Comparison of ENCODE assay signal across 8 cellular contexts in genomic region chr20:53708129-53708968, GRCh38.
DNase-seq lines count a peak whose midpoint lies in the region; TF ChIP-seq lines count a peak whose summit lies in the region.

No MANE protein-coding gene starts in this region.

- H3K27me3 ChIP-seq in MG63: no peaks in the 10 kb centered on the region
- no peaks in the 10 kb centered on the region for H3K27me3 ChIP-seq in esophagus muscularis mucosa

- H3K9me3 Mint-ChIP-seq in activated naive CD4-positive, alpha-beta T cell treated with anti-CD3 and anti-CD28 coated beads, Interleukin-2, amount 10 ng/mL, durations not matched to agents 7 days and 5 days: no peaks in the 10 kb centered on the region
- no peaks in the 10 kb centered on the region for H3K9me3 Mint-ChIP-seq in nephron progenitor cell

- H3K4me3 ChIP-seq in MG63 (no peak overlapping the region), esophagus muscularis mucosa (no peak overlapping the region)

- H3K27ac Mint-ChIP-seq in activated naive CD4-positive, alpha-beta T cell treated with anti-CD3 and anti-CD28 coated beads, Interleukin-2, amount 10 ng/mL, durations not matched to agents 7 days and 5 days: peak overlapping the region; percentile 95
- peak overlapping the region; percentile 62 for H3K27ac Mint-ChIP-seq in nephron progenitor cell

- no peaks in the 10 kb centered on the region for H3K27me3 Mint-ChIP-seq in activated naive CD4-positive, alpha-beta T cell treated with anti-CD3 and anti-CD28 coated beads, Interleukin-2, amount 10 ng/mL, durations not matched to agents 7 days and 5 days
- peaks cover 6% of the 10 kb centered on the region for H3K27me3 Mint-ChIP-seq in nephron progenitor cell (ENCODE audit: low read depth, poor library complexity)

- H3K36me3 ChIP-seq in MG63 (no peaks in the 10 kb centered on the region), esophagus muscularis mucosa (no peaks in the 10 kb centered on the region)

- peak overlapping the region in 1 of 4 donors; percentile 28 for H3K27ac ChIP-seq in esophagus muscularis mucosa (replicated peaks in 1 of 4)

- intact Hi-C loops in esophagus muscularis mucosa (cut with DNase I): no loop called here

- WGBS in esophagus muscularis mucosa: 51% methylated on average over 6 of the region's 6 CpGs

- H3K4me1 ChIP-seq in esophagus muscularis mucosa: peaks cover 7 to 26% (median 22%) of the 10 kb centered on the region in 4 donors

- no peak for TF ChIP-seq EP300 in esophagus muscularis mucosa (IDR thresholded peaks at IDR 0.05)

- TF ChIP-seq POLR2A in esophagus muscularis mucosa (IDR thresholded peaks at IDR 0.05; ENCODE audit: low read depth): no peak

- CTCF ChIA-PET in activated naive CD4-positive, alpha-beta T cell treated with anti-CD3 and anti-CD28 coated beads, Interleukin-2, amount 10 ng/mL, durations not matched to agents 7 days and 5 days (lab: Charles Lee): interaction anchor here (0.9 to 2.6 kb wide), 11 partner anchors 11 to 207 kb away, joined by 3 to 15 read pairs (median 4); no protein-coding TSS in a partner anchor

- TF ChIP-seq CTCF in nephron progenitor cell (IDR thresholded peaks at IDR 0.05) (no peak), esophagus muscularis mucosa (IDR thresholded peaks at IDR 0.05) (no peak)

- peak; percentile 63 for DNase-seq in GM03348 (ENCODE audit: low spot score)
- peak; percentile 64 for DNase-seq in H4 (ENCODE audit: low spot score)
- DNase-seq in MG63: peak; percentile 58
- peak; percentile 55 for DNase-seq in activated naive CD4-positive, alpha-beta T cell treated with anti-CD3 and anti-CD28 coated beads, Interleukin-2, amount 10 ng/mL, durations not matched to agents 7 days and 5 days
- DNase-seq in nephron progenitor cell: no peak
- DNase-seq in NCI-H748 treated with DMSO at 0.1 percent for 48 hours (lab: John Stamatoyannopoulos, UW): no peak
- no peak for DNase-seq in SK-N-DZ (ENCODE audit: low spot score)
- DNase-seq in esophagus muscularis mucosa (ENCODE audit: extremely low spot score): no peak

- no peaks in the 10 kb centered on the region for H3K36me3 Mint-ChIP-seq in activated naive CD4-positive, alpha-beta T cell treated with anti-CD3 and anti-CD28 coated beads, Interleukin-2, amount 10 ng/mL, durations not matched to agents 7 days and 5 days
- H3K36me3 Mint-ChIP-seq in nephron progenitor cell (ENCODE audit: low read depth): no peaks in the 10 kb centered on the region

- peak overlapping the region; percentile 29 for H3K4me3 Mint-ChIP-seq in activated naive CD4-positive, alpha-beta T cell treated with anti-CD3 and anti-CD28 coated beads, Interleukin-2, amount 10 ng/mL, durations not matched to agents 7 days and 5 days
- no peak overlapping the region for H3K4me3 Mint-ChIP-seq in nephron progenitor cell

- no peaks in the 10 kb centered on the region for H3K9me3 ChIP-seq in MG63
- no peaks in the 10 kb centered on the region for H3K9me3 ChIP-seq in esophagus muscularis mucosa

- H3K4me1 Mint-ChIP-seq in activated naive CD4-positive, alpha-beta T cell treated with anti-CD3 and anti-CD28 coated beads, Interleukin-2, amount 10 ng/mL, durations not matched to agents 7 days and 5 days: peaks cover 61% of the 10 kb centered on the region
- peaks cover 50% of the 10 kb centered on the region for H3K4me1 Mint-ChIP-seq in nephron progenitor cell

Comparison
In these comparisons a context has a peak if more than half of its experiments do, and no peak if none do; other contexts are left out.
1. DNase-seq: peak in GM03348 (single experiment), H4 (single experiment), MG63 (single experiment) and activated naive CD4-positive, alpha-beta T cell treated with anti-CD3 and anti-CD28 coated beads, Interleukin-2, amount 10 ng/mL, durations not matched to agents 7 days and 5 days (single experiment); none in nephron progenitor cell (single experiment), NCI-H748 treated with DMSO at 0.1 percent for 48 hours (single experiment), SK-N-DZ (single experiment) and esophagus muscularis mucosa (single experiment).